35 cellular contexts compared by ENCODE assay signal in genomic region chr9:18877984-18878383, GRCh38.
"Had no signal": no experiment of that assay in that cellular context is flagged by ENCODE, and none has a peak within 500 bp of the region (broad histone marks: within the 10 kb centered on the region; RNA-seq: fewer than 3 reads in every experiment).

No MANE protein-coding gene starts in this region.

- DNase-seq: Karpas-422, Kasumi-1, MG63, MM.1S, MV-4-11, NCI-H1048, NCI-H1092, NCI-H1092 treated with DMSO at 0.1 percent for 48 hours, NCI-H1105, NCI-H1105 treated with DMSO at 0.1 percent for 48 hours, NCI-H1417, NCI-H1417 treated with DMSO at 0.1 percent for 48 hours, NCI-H1436, NCI-H1436 treated with DMSO at 0.1 percent for 48 hours, NCI-H146, NCI-H1694, NCI-H1694 treated with DMSO at 0.1 percent for 48 hours, NCI-H187, NCI-H187 treated with DMSO at 0.1 percent for 48 hours, NCI-H1930, NCI-H2029, NCI-H2029 treated with DMSO at 0.1 percent for 48 hours, NCI-H2081, NCI-H2081 treated with DMSO at 0.1 percent for 48 hours, NCI-H2107, NCI-H2171, NCI-H2171 treated with DMSO at 0.1 percent for 48 hours, NCI-H2227 treated with DMSO at 0.1 percent for 48 hours, NCI-H226, NCI-H345, NCI-H446, NCI-H446 treated with DMSO at 0.1 percent for 48 hours, NCI-H510A, NCI-H510A treated with DMSO at 0.1 percent for 48 hours had no signal

- H3K4me3 ChIP-seq: MG63 had no signal

- H3K27ac ChIP-seq: KMS-11 had no signal

- H3K27me3 ChIP-seq: MG63 had no signal

- H3K9ac ChIP-seq: KMS-11 had no signal

- H3K4me2 ChIP-seq: KMS-11 had no signal
